In the genomic region with DNA sequence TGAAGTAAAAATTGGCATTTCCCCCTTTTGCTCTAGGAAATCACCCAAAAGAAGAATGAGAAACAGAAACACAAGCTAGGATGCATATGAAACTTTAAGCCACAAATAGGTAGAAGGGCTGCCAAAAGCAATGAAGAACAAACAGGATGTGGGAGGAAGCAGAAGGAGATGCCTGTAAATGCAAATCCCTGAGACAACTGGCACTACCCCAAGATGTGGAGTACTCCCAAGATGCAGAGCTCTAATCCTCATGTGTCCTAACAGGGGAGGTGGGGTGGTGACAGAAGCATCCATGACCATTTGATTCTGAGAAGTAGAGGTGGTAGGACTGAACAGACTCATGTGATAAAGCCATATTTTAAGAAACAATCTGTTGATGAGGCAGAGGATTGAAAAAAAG, we compare ENCODE assay signal across 10 cellular contexts. TPM values are rescaled to one million over a fixed set of nuclear protein-coding genes. Genes with fewer than 3 reads are reported as not detected.
DNase-seq lines count a peak whose midpoint lies in the region; FAIRE-seq and TF ChIP-seq lines count a peak whose summit lies in the region.
"Had no signal": no experiment of that assay in that cellular context is flagged by ENCODE, and none has a peak within 500 bp of the region (broad histone marks: within the 10 kb centered on the region; RNA-seq: fewer than 3 reads in every experiment).

No MANE protein-coding gene starts in this region.

- in situ Hi-C loops in brain microvascular endothelial cell (cut with HindIII; ENCODE audit: low pct_ligation_motif_present, low sequenced_read_pairs), result no loop called here

- H3K4me3 ChIP-seq in MG63 (no peak overlapping the region), brain microvascular endothelial cell (ENCODE audit: low read depth, low read length) (no peak overlapping the region)

- peak; percentile 11 to 27 for DNase-seq in NCI-H524 (lab: John Stamatoyannopoulos, UW)
- DNase-seq in NCI-H524 treated with DMSO at 0.1 percent for 48 hours (lab: John Stamatoyannopoulos, UW), result no peak
- peak; percentile 67 for DNase-seq in MG63
- DNase-seq in brain microvascular endothelial cell, result peak; percentile 49
- DNase-seq in pulmonary artery endothelial cell (ENCODE audit: low read depth, low spot score), result peak; percentile 83
- no peak for DNase-seq in GM19238 (ENCODE audit: insufficient read length, low spot score)
- no peak for DNase-seq in D721Med (ENCODE audit: insufficient read length, low spot score)
- no peak for DNase-seq in MV-4-11 (lab: John Stamatoyannopoulos, UW)
- DNase-seq: 8988T; activated naive CD8-positive, alpha-beta T cell treated with anti-CD3 and anti-CD28 coated beads, Interleukin-2, amount 50 U/mL, for 24 hours had no signal

- TF ChIP-seq CTCF in brain microvascular endothelial cell (IDR thresholded peaks at IDR 0.05; ENCODE audit: low read depth, low read length, missing control alignments) (no peak), D721Med (IDR thresholded peaks at IDR 0.05; ENCODE audit: insufficient read depth, missing control alignments) (no peak)

- no peak overlapping the region for H3K27ac ChIP-seq in brain microvascular endothelial cell

- no peak for FAIRE-seq in D721Med (lab: Jason Lieb, UNC)

- H3K27me3 ChIP-seq in MG63 (no peaks in the 10 kb centered on the region), brain microvascular endothelial cell (replicated peaks) (no peaks in the 10 kb centered on the region)

- H3K36me3 ChIP-seq in MG63, result no peaks in the 10 kb centered on the region
- H3K36me3 ChIP-seq in brain microvascular endothelial cell (replicated peaks), result no peaks in the 10 kb centered on the region

- H3K9me3 ChIP-seq in MG63, result no peaks in the 10 kb centered on the region

RNA-seq across cellular contexts. Expression of gene ZNF280D, which starts 31.9 kb away (rescaled TPM):
- 12.2 and 13.2 TPM in 2 replicates for total RNA-seq in MG63 (2014; rRNA removed; shearing (Covaris generic); ENCODE audit: low replicate concordance)
- 18.7 and 23.4 TPM in 2 replicates for total RNA-seq in pulmonary artery endothelial cell

Comparison
In these comparisons a context has a peak if more than half of its experiments do, and no peak if none do; other contexts are left out.
1. DNase-seq: peak in NCI-H524 (2 of 2), MG63 (single experiment), brain microvascular endothelial cell (single experiment) and pulmonary artery endothelial cell (single experiment); none in NCI-H524 treated with DMSO at 0.1 percent for 48 hours (single experiment), GM19238 (single experiment), D721Med (single experiment) and MV-4-11 (single experiment).